Comparison of ENCODE assay signal across 17 cellular contexts in genomic region chr18:8937112-8937641, GRCh38.
DNase-seq lines count a peak whose midpoint lies in the region; TF ChIP-seq lines count a peak whose summit lies in the region.
"Had no signal": no experiment of that assay in that cellular context is flagged by ENCODE, and none has a peak within 500 bp of the region (broad histone marks: within the 10 kb centered on the region; RNA-seq: fewer than 3 reads in every experiment).

No MANE protein-coding gene starts in this region.

- H4K91ac ChIP-seq in H9 (ENCODE audit: insufficient read length, low read depth, low read length), result peak overlapping the region; percentile 59

- H3K27me3 ChIP-seq in H9 (ENCODE audit: insufficient read depth, low read length) (no peaks in the 10 kb centered on the region), SK-N-SH (ENCODE audit: insufficient read depth) (no peaks in the 10 kb centered on the region)
- H3K27me3 ChIP-seq: pancreas had no signal

- H2BK12ac ChIP-seq in H9 (ENCODE audit: insufficient read length, low read depth, low read length), result no peak overlapping the region

- H3K36me3 Mint-ChIP-seq in H9 (ENCODE audit: insufficient read depth in 1 of 3, low read depth in 3 of 3), result peaks cover 11 to 26% (median 17%) of the 10 kb centered on the region in 3 experiments
- peaks cover 4% of the 10 kb centered on the region for H3K36me3 Mint-ChIP-seq in type B pancreatic cell
- H3K36me3 Mint-ChIP-seq: activated naive CD4-positive, alpha-beta T cell treated with anti-CD3 and anti-CD28 coated beads, Interleukin-2, amount 50 U/mL, for 24 hours; natural killer cell had no signal

- no peaks in the 10 kb centered on the region for H3K9me2 ChIP-seq in SK-N-SH

- no peaks in the 10 kb centered on the region for H4K20me1 ChIP-seq in H9 (ENCODE audit: control insufficient read depth, insufficient read depth, insufficient read length)
- no peaks in the 10 kb centered on the region for H4K20me1 ChIP-seq in SK-N-SH (ENCODE audit: insufficient read depth)

- H3K27me3 Mint-ChIP-seq in H9 (ENCODE audit: low read depth), result peaks cover 2% of the 10 kb centered on the region
- no peaks in the 10 kb centered on the region for H3K27me3 Mint-ChIP-seq in type B pancreatic cell
- H3K27me3 Mint-ChIP-seq: activated naive CD4-positive, alpha-beta T cell treated with anti-CD3 and anti-CD28 coated beads, Interleukin-2, amount 50 U/mL, for 24 hours had no signal

- H3F3A ChIP-seq in SK-N-SH (replicated peaks; ENCODE audit: insufficient read depth), result peaks cover 10% of the 10 kb centered on the region

- H3K4me3 Mint-ChIP-seq in H9 (no peak overlapping the region; a peak in 2 of 5 replicates), type B pancreatic cell (peak overlapping the region; percentile 72)
- H3K4me3 Mint-ChIP-seq: activated CD4-positive, alpha-beta T cell treated with anti-CD3 and anti-CD28 coated beads for 36 hours; activated naive CD4-positive, alpha-beta T cell treated with anti-CD3 and anti-CD28 coated beads, Interleukin-2, amount 50 U/mL, for 24 hours; effector memory CD8-positive, alpha-beta T cell; natural killer cell had no signal

- TF ChIP-seq RAD21 in SK-N-SH (IDR thresholded peaks at IDR 0.05; ENCODE audit: low read length), result no peak

- POLR2A ChIA-PET in SK-N-SH (lab: Yijun Ruan, JAX), result no interaction called here

- H3K9me3 Mint-ChIP-seq in H9 (peaks cover 15 to 18% of the 10 kb centered on the region in 2 experiments), type B pancreatic cell (peaks cover 12% of the 10 kb centered on the region)
- H3K9me3 Mint-ChIP-seq: activated naive CD4-positive, alpha-beta T cell treated with anti-CD3 and anti-CD28 coated beads, Interleukin-2, amount 50 U/mL, for 24 hours; effector memory CD8-positive, alpha-beta T cell; natural killer cell had no signal

- H2AK5ac ChIP-seq in H9 (ENCODE audit: insufficient read length, low read length), result no peak overlapping the region

- H3K4me2 ChIP-seq in H9 (ENCODE audit: insufficient read depth, insufficient read length, low read length) (no peak overlapping the region), SK-N-SH (no peak overlapping the region)

- peak overlapping the region; percentile 76 for H3K18ac ChIP-seq in H9 (ENCODE audit: insufficient read length, low read depth, low read length)

- H3K4me1 Mint-ChIP-seq in H9, result peaks cover 47 to 68% of the 10 kb centered on the region in 2 experiments
- peaks cover 21% of the 10 kb centered on the region for H3K4me1 Mint-ChIP-seq in type B pancreatic cell (ENCODE audit: unreplicated experiment)
- H3K4me1 Mint-ChIP-seq: activated CD4-positive, alpha-beta T cell treated with anti-CD3 and anti-CD28 coated beads for 36 hours; activated naive CD4-positive, alpha-beta T cell treated with anti-CD3 and anti-CD28 coated beads, Interleukin-2, amount 50 U/mL, for 24 hours; natural killer cell had no signal

- H3K4me3 ChIP-seq in choroid plexus epithelial cell (ENCODE audit: low read depth, low read length) (no peak overlapping the region), SK-N-SH (ENCODE audit: low read depth in 2 of 2, low read length in 1 of 2) (no peak overlapping the region)
- H3K4me3 ChIP-seq: pancreas had no signal

- H3K36me3 ChIP-seq in SK-N-SH (replicated peaks in 1 of 2; ENCODE audit: control insufficient read depth in 1 of 2, insufficient read depth in 2 of 2, low read length in 1 of 2), result no peaks in the 10 kb centered on the region
- H3K36me3 ChIP-seq: pancreas had no signal

- H3K9me3 ChIP-seq in H9 (ENCODE audit: control insufficient read depth, low read depth, low read length) (no peaks in the 10 kb centered on the region), SK-N-SH (0 out of 2 replicates have a peak, but pooled peaks cover 6% of the 10 kb centered on the region)
- H3K9me3 ChIP-seq: pancreas had no signal

- no peaks in the 10 kb centered on the region for H3K23me2 ChIP-seq in H9 (ENCODE audit: insufficient read length, low read depth, low read length, poor library complexity, severe bottlenecking)

- no peak overlapping the region for H2BK15ac ChIP-seq in H9 (ENCODE audit: low read depth, low read length)

- CTCF ChIA-PET in SK-N-SH (lab: Yijun Ruan, JAX), result interaction anchor here (1.1 kb wide), 1 partner anchor 51 kb away, joined by 3 read pairs; no protein-coding TSS in a partner anchor

- no peak for TF ChIP-seq EP300 in SK-N-SH (IDR thresholded peaks at IDR 0.05; ENCODE audit: borderline replicate concordance in 1 of 2, low read depth in 1 of 2, low read length in 1 of 2)

- H3K27ac Mint-ChIP-seq in H9 (peak overlapping the region; percentile 94 to 98 (median 96)), type B pancreatic cell (peak overlapping the region; percentile 96)
- H3K27ac Mint-ChIP-seq: activated CD4-positive, alpha-beta T cell treated with anti-CD3 and anti-CD28 coated beads for 36 hours; activated naive CD4-positive, alpha-beta T cell treated with anti-CD3 and anti-CD28 coated beads, Interleukin-2, amount 50 U/mL, for 24 hours; effector memory CD8-positive, alpha-beta T cell; natural killer cell had no signal

- no peak overlapping the region for H2BK5ac ChIP-seq in H9 (ENCODE audit: insufficient read length, low read length)

- H3K27ac ChIP-seq in H9 (ENCODE audit: insufficient read length, low read depth, low read length) (peak overlapping the region; percentile 37), SK-N-SH (ENCODE audit: low read depth in 2 of 2, low read length in 1 of 2) (no peak overlapping the region)
- H3K27ac ChIP-seq: pancreas had no signal

- H3K79me2 ChIP-seq in H9 (ENCODE audit: insufficient read depth, low read length) (no peaks in the 10 kb centered on the region), SK-N-SH (ENCODE audit: insufficient read depth) (no peaks in the 10 kb centered on the region)

- no peak for TF ChIP-seq CTCF in H9 (conservative IDR thresholded peaks at IDR 0.05)
- no peak for TF ChIP-seq CTCF in choroid plexus epithelial cell (conservative IDR thresholded peaks at IDR 0.05; ENCODE audit: low read depth, low read length)
- no peak for TF ChIP-seq CTCF in type B pancreatic cell (conservative IDR thresholded peaks at IDR 0.05)
- no peak for TF ChIP-seq CTCF in SK-N-SH (IDR thresholded peaks at IDR 0.05)

- H3K14ac ChIP-seq in H9 (ENCODE audit: insufficient read depth, low read length), result no peak overlapping the region

- no peak for DNase-seq in H9
- peak; percentile 40 for DNase-seq in choroid plexus epithelial cell (ENCODE audit: low read depth)
- DNase-seq in left kidney (ENCODE audit: low read depth, low spot score), result peak; percentile 61
- DNase-seq in type B pancreatic cell (ENCODE audit: extremely low spot score, unreplicated experiment), result no peak
- DNase-seq in SK-N-SH, result no peak
- DNase-seq in NCI-H1092 treated with DMSO at 0.1 percent for 48 hours (lab: John Stamatoyannopoulos, UW), result no peak
- no peak for DNase-seq in ecto neural progenitor cell (ENCODE audit: low spot score)
- DNase-seq: activated CD4-positive, alpha-beta T cell treated with anti-CD3 and anti-CD28 coated beads for 36 hours; DND-41; effector memory CD8-positive, alpha-beta T cell; natural killer cell; NCI-H1436 treated with DMSO at 0.1 percent for 48 hours; NCI-H2171; NCI-H526; pancreas; stimulated activated naive CD4-positive, alpha-beta T cell had no signal

- H2AFZ ChIP-seq in H9 (ENCODE audit: low read length) (no peak overlapping the region), SK-N-SH (ENCODE audit: low read depth) (no peak overlapping the region)

- H3K9ac ChIP-seq in H9 (ENCODE audit: extremely low read depth, insufficient read length, low read length) (no peak overlapping the region), SK-N-SH (no peak overlapping the region)

- no peaks in the 10 kb centered on the region for H3K79me1 ChIP-seq in H9 (ENCODE audit: insufficient read depth, low read depth, low read length, poor library complexity, severe bottlenecking)

- no CpG with 5 or more reads among the region's 8 CpGs for WGBS in H9 (ENCODE audit: extremely low coverage, insufficient read length, low lambda C conversion rate)
- WGBS in SK-N-SH (ENCODE audit: low lambda C conversion rate), result 95% methylated on average over 8 of the region's 8 CpGs

- H4K8ac ChIP-seq in H9 (replicated peaks; ENCODE audit: insufficient read length, low read depth, low read length), result no peak overlapping the region

- no peak overlapping the region for H3K4ac ChIP-seq in H9 (ENCODE audit: low read depth, low read length)

- H3K56ac ChIP-seq in H9 (ENCODE audit: insufficient read length, low read depth, low read length), result no peak overlapping the region

- H4K5ac ChIP-seq in H9 (ENCODE audit: insufficient read length, low read depth, low read length), result no peak overlapping the region

- H3K4me1 ChIP-seq in H9 (ENCODE audit: insufficient read depth, low read length), result peaks cover 8% of the 10 kb centered on the region; the same call in 1 of the 2 replicates
- 0 out of 4 replicates have a peak, but pooled peaks cover 0 to 10% of the 10 kb centered on the region in 2 experiments for H3K4me1 ChIP-seq in SK-N-SH (ENCODE audit: control insufficient read depth in 1 of 2, insufficient read depth in 2 of 2, low read depth in 1 of 2, low read length in 1 of 2)
- H3K4me1 ChIP-seq: pancreas had no signal

- no peak overlapping the region for H3K23ac ChIP-seq in H9 (ENCODE audit: insufficient read length, low read depth, low read length)

- H3T11ph ChIP-seq in H9 (ENCODE audit: low read length), result no peak overlapping the region

- H2BK120ac ChIP-seq in H9 (ENCODE audit: low read depth, low read length, poor library complexity, severe bottlenecking), result no peak overlapping the region

- peak overlapping the region; percentile 90 for H2BK20ac ChIP-seq in H9 (ENCODE audit: low read depth, low read length, poor library complexity, severe bottlenecking)

TF ChIP-seq in SK-N-SH, 30 proteins besides CTCF, POLR2A, EP300 and RAD21 (continues in another document):
- TF ChIP-seq ELF1 (IDR thresholded peaks at IDR 0.05) (no peak), POLR2AphosphoS5 (IDR thresholded peaks at IDR 0.05; ENCODE audit: low read depth, low read length) (no peak), TCF12 (IDR thresholded peaks at IDR 0.05) (no peak), GABPA (IDR thresholded peaks at IDR 0.05; ENCODE audit: low read depth) (no peak), RXRA (IDR thresholded peaks at IDR 0.05; ENCODE audit: borderline replicate concordance, low read depth) (no peak), FOXJ3 (CRISPR knock-in tag; IDR thresholded peaks at IDR 0.05) (no peak), FOXM1 (IDR thresholded peaks at IDR 0.05; ENCODE audit: low read depth) (no peak), EZH2phosphoT487 (IDR thresholded peaks at IDR 0.05; ENCODE audit: borderline replicate concordance, low read depth) (no peak), CHD2 (IDR thresholded peaks at IDR 0.05; ENCODE audit: low read length, partially characterized antibody) (no peak), GATA2 (CRISPR knock-in tag; IDR thresholded peaks at IDR 0.05) (no peak)
- TF ChIP-seq, protein P1, sequence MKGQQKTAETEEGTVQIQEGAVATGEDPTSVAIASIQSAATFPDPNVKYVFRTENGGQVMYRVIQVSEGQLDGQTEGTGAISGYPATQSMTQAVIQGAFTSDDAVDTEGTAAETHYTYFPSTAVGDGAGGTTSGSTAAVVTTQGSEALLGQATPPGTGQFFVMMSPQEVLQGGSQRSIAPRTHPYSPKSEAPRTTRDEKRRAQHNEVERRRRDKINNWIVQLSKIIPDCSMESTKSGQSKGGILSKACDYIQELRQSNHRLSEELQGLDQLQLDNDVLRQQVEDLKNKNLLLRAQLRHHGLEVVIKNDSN (IDR thresholded peaks at IDR 0.05; ENCODE audit: borderline replicate concordance, low read depth), result no peak

Comparison
In these comparisons a context has a peak if more than half of its experiments do, and no peak if none do; other contexts are left out.
1. DNase-seq: peak in choroid plexus epithelial cell (single experiment) and left kidney (single experiment); none in H9 (single experiment), type B pancreatic cell (single experiment), SK-N-SH (single experiment), NCI-H1092 treated with DMSO at 0.1 percent for 48 hours (single experiment) and ecto neural progenitor cell (single experiment).